ENCODE assay signal across 9 cellular contexts in the genomic region with DNA sequence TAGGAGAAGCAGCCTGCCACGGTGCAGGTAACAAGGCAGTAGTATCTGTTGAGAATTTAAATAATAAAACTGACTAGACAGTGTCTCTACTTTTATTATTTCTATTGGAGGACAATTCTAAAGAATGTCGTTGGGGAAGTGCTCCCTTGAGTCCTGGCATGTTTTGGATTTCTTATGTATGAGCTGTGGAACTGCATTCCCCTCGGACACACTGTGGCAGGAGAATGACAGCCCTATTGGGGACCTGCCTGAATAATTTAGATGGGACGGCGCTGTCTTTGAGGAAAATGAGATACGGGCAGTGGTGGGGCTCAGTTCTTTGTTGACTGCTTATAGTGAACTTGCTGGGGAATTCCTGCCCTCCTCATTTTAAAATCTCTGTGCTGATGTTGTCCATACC. TPM values are rescaled to one million over a fixed set of nuclear protein-coding genes. Genes with fewer than 3 reads are reported as not detected.
"Had no signal": no experiment of that assay in that cellular context is flagged by ENCODE, and none has a peak within 500 bp of the region (broad histone marks: within the 10 kb centered on the region; RNA-seq: fewer than 3 reads in every experiment).

No MANE protein-coding gene starts in this region.

- DNase-seq: IMR-90, KBM-7, KG1 had no signal

- H3K4me3 ChIP-seq: K562 had no signal

- H3K27ac ChIP-seq: HL-60 had no signal

- FAIRE-seq: HepG2, HTR-8/SVneo, K562 had no signal

RNA-seq across cellular contexts. Expression of gene SCP2D1, which starts 2.4 kb away (rescaled TPM):
- total RNA-seq: HepG2, HT1080, IMR-90, K562 had no signal
- polyA plus RNA-seq: HepG2, IgD-negative memory B cell, IMR-90, K562 had no signal
